8 cellular contexts compared by ENCODE assay signal in the genomic region with DNA sequence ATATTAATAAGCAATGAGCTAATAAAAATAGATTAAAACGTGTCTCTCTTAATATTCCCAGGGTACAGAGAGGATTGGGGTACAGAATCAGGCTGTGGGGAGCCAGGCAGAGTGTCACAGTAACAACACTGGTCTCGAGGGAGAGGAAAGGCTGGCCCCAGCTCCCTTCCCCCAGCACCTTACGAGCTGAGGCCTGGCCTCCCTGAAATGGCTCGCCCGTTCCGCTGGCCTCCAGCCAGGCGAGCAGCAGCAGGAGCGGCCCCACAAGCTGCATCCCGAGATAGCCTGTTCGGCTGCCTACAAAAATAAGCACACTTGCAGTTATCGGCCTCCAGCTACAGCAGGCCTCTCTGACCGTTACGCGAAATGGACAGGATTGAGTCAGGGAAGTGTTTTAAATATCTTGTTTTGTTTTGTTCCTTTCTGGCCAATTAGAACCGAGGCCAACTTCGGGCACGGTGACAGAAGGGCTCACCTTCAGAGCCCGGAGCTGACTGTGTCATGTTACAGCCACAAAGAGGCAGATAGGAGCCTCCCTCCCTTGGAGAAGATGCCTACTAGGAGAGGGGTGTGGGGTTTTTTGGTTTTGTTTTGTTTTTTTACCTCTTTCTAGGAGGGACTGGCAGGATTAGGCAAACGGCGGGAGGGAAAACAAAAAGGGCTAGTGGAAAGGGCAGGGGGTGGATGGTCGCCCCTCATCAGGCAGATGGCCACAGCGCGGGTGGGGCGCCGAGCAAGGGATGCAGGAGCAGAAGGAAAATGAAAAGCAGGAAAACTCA. TPM values are rescaled to one million over a fixed set of nuclear protein-coding genes. Genes with fewer than 3 reads are reported as not detected.
DNase-seq lines count a peak whose midpoint lies in the region; ATAC-seq and TF ChIP-seq lines count a peak whose summit lies in the region.

No MANE protein-coding gene starts in this region.

- H3K36me3 ChIP-seq in ACC112 (ENCODE audit: insufficient read depth, low read length) (no peaks in the 10 kb centered on the region), psoas muscle (ENCODE audit: insufficient read depth in 1 of 2, low read depth in 1 of 2) (no peaks in the 10 kb centered on the region)

- H3K9me3 Mint-ChIP-seq in activated T-helper 2 cell treated with anti-CD3 and anti-CD28 coated beads, Interferon-gamma antibody, Interleukin-2, Interleukin-4, amounts not matched to agents 10 μg/mL and 5 μg/mL and 100 μg/mL, durations not matched to agents 14 hours and 24 hours and 36 hours, result no peaks in the 10 kb centered on the region

- H3K9me3 ChIP-seq in psoas muscle, result no peaks in the 10 kb centered on the region

- H3K79me2 ChIP-seq in ACC112 (ENCODE audit: control insufficient read depth, insufficient read depth, low read length, unreplicated experiment), result peaks cover 13% of the 10 kb centered on the region

- intact Hi-C loops in psoas muscle (cut with DNase I), result loop anchor here in 1 of 2 donors (2.0 kb wide), 1 partner anchor 42 kb away; no protein-coding TSS in a partner anchor
- intact Hi-C loops in activated T-helper 2 cell treated with anti-CD3 and anti-CD28 coated beads, Interferon-gamma antibody, Interleukin-2, Interleukin-4, amounts not matched to agents 10 μg/mL and 5 μg/mL and 100 μg/mL, durations not matched to agents 14 hours and 24 hours and 36 hours (cut with micrococcal nuclease), result no loop called here

- 13 to 18% (median 14%) methylated on average over 25 of the region's 25 CpGs for WGBS in psoas muscle, 3 donors

- peaks cover 56% of the 10 kb centered on the region for H3K4me1 ChIP-seq in ACC112 (ENCODE audit: control insufficient read depth, insufficient read depth, low read length, unreplicated experiment)
- H3K4me1 ChIP-seq in psoas muscle, result peaks cover 64% of the 10 kb centered on the region

- H3K4me3 ChIP-seq in ACC112 (ENCODE audit: low read depth, low read length), result peak overlapping the region; percentile 8; the same call in 1 of the 2 replicates
- peak overlapping the region; percentile 61 for H3K4me3 ChIP-seq in psoas muscle

- no peak for TF ChIP-seq CTCF in GM20000 (IDR thresholded peaks at IDR 0.05; ENCODE audit: extremely low read depth, missing control alignments)
- no peak for TF ChIP-seq CTCF in psoas muscle (IDR thresholded peaks at IDR 0.05)

- H3K27ac ChIP-seq in ACC112 (ENCODE audit: low read depth, low read length), result peak overlapping the region; percentile 95
- H3K27ac ChIP-seq in psoas muscle, result peak overlapping the region; percentile 97

- H2AFZ ChIP-seq in ACC112 (ENCODE audit: low read length, unreplicated experiment), result peak overlapping the region; percentile 40

- H3K4me3 Mint-ChIP-seq in activated T-helper 2 cell treated with anti-CD3 and anti-CD28 coated beads, Interferon-gamma antibody, Interleukin-2, Interleukin-4, amounts not matched to agents 10 μg/mL and 5 μg/mL and 100 μg/mL, durations not matched to agents 14 hours and 24 hours and 36 hours (ENCODE audit: low read depth), result no peak overlapping the region

- H3K36me3 Mint-ChIP-seq in activated T-helper 2 cell treated with anti-CD3 and anti-CD28 coated beads, Interferon-gamma antibody, Interleukin-2, Interleukin-4, amounts not matched to agents 10 μg/mL and 5 μg/mL and 100 μg/mL, durations not matched to agents 14 hours and 24 hours and 36 hours (ENCODE audit: low read depth), result peaks cover 7% of the 10 kb centered on the region

- H3K27ac Mint-ChIP-seq in activated T-helper 2 cell treated with anti-CD3 and anti-CD28 coated beads, Interferon-gamma antibody, Interleukin-2, Interleukin-4, amounts not matched to agents 10 μg/mL and 5 μg/mL and 100 μg/mL, durations not matched to agents 14 hours and 24 hours and 36 hours, result no peak overlapping the region

- DNase-seq in GM20000 (ENCODE audit: low spot score), result peak; percentile 41
- DNase-seq in NCI-H460 (ENCODE audit: extremely low read depth, low read depth), result peak; percentile 79
- peak; percentile 93 for DNase-seq in astrocyte of the hippocampus (ENCODE audit: low read depth, low spot score)
- peak; percentile 55 to 64 for DNase-seq in hippocampal formation (lab: John Stamatoyannopoulos, UW)
- DNase-seq in psoas muscle, result peak; percentile 87 to 93
- DNase-seq in activated T-helper 2 cell treated with anti-CD3 and anti-CD28 coated beads, Interferon-gamma antibody, Interleukin-2, Interleukin-4, amounts not matched to agents 10 μg/mL and 5 μg/mL and 100 μg/mL, durations not matched to agents 14 hours and 24 hours and 36 hours (ENCODE audit: low spot score), result no peak

- H3K27me3 ChIP-seq in ACC112 (ENCODE audit: insufficient read depth, low read length) (no peaks in the 10 kb centered on the region), psoas muscle (ENCODE audit: insufficient read depth in 3 of 3, low read length in 2 of 3) (no peaks in the 10 kb centered on the region)

- no peaks in the 10 kb centered on the region for H3K27me3 Mint-ChIP-seq in activated T-helper 2 cell treated with anti-CD3 and anti-CD28 coated beads, Interferon-gamma antibody, Interleukin-2, Interleukin-4, amounts not matched to agents 10 μg/mL and 5 μg/mL and 100 μg/mL, durations not matched to agents 14 hours and 24 hours and 36 hours (ENCODE audit: low read depth)

- H3K4me1 Mint-ChIP-seq in activated T-helper 2 cell treated with anti-CD3 and anti-CD28 coated beads, Interferon-gamma antibody, Interleukin-2, Interleukin-4, amounts not matched to agents 10 μg/mL and 5 μg/mL and 100 μg/mL, durations not matched to agents 14 hours and 24 hours and 36 hours (ENCODE audit: low read depth), result peaks cover 42% of the 10 kb centered on the region

- ATAC-seq in psoas muscle (peak; percentile 47 to 63 (median 59)), GM21737 (IDR thresholded peaks at IDR 0.05; ENCODE audit: unreplicated experiment) (no peak)

RNA-seq across cellular contexts. Expression of gene ZMYND8, which starts 4.2 kb away (rescaled TPM):
- total RNA-seq in NCI-H460 (2014; rRNA removed; shearing (Covaris generic)), result 19.3 and 20.6 TPM in 2 replicates
- polyA plus RNA-seq in NCI-H460 (2014; cell fraction: nucleus; rRNA removed), result 15.4 and 16.6 TPM in 2 replicates
- 10 to 100 TPM; 17.7 to 42.9 (median 22.4) TPM for total RNA-seq in psoas muscle
- 1 to 10 TPM; 4.7 to 9.5 (median 8.2) TPM for polyA plus RNA-seq in psoas muscle
- 45.7 and 46.7 TPM in 2 replicates for total RNA-seq in activated T-helper 2 cell treated with anti-CD3 and anti-CD28 coated beads, Interferon-gamma antibody, Interleukin-2, Interleukin-4, amounts not matched to agents 10 μg/mL and 5 μg/mL and 100 μg/mL, durations not matched to agents 14 hours and 24 hours and 36 hours
